In genomic region chr2:218400930-218401833, GRCh38 we compare ENCODE assay signal across 9 cellular contexts. TPM values are rescaled to one million over a fixed set of nuclear protein-coding genes. Genes with fewer than 3 reads are reported as not detected.
A peak's percentile ranks its signal among the peaks of the same experiment; 100 is the strongest.
DNase-seq lines count a peak whose midpoint lies in the region; ATAC-seq and TF ChIP-seq lines count a peak whose summit lies in the region.
"Had no signal": no experiment of that assay in that cellular context is flagged by ENCODE, and none has a peak within 500 bp of the region (broad histone marks: within the 10 kb centered on the region; RNA-seq: fewer than 3 reads in every experiment).

No MANE protein-coding gene starts in this region.

- H3K9me2 ChIP-seq in OCI-LY1 (ENCODE audit: low read depth, low read length): no peaks in the 10 kb centered on the region

- H3K27ac Mint-ChIP-seq in effector memory CD8-positive, alpha-beta T cell: peak overlapping the region; percentile 19 to 75
- H3K27ac Mint-ChIP-seq in natural killer cell: peak overlapping the region; percentile 98

- peaks cover 0 to 26% (median 20%) of the 10 kb centered on the region in 11 experiments; a peak in 15 of 22 replicates for H3K27me3 ChIP-seq in BLaER1 treated with 17β-estradiol and CSF1 and Interleukin-3, amounts not matched to agents 10 nM and 100 nM
- no peaks in the 10 kb centered on the region for H3K27me3 ChIP-seq in OCI-LY1 (ENCODE audit: insufficient read depth, low read length)

- H3K36me3 ChIP-seq in BLaER1 treated with 17β-estradiol and CSF1 and Interleukin-3, amounts not matched to agents 10 nM and 100 nM: peaks cover 33 to 47% (median 43%) of the 10 kb centered on the region in 11 experiments
- H3K36me3 ChIP-seq in OCI-LY1 (ENCODE audit: insufficient read depth, low read length): peaks cover 30% of the 10 kb centered on the region

- H4K20me1 ChIP-seq in BLaER1 treated with 17β-estradiol and CSF1 and Interleukin-3, amounts not matched to agents 10 nM and 100 nM: peaks cover 14 to 51% (median 33%) of the 10 kb centered on the region in 11 experiments; a peak in 14 of 22 replicates
- no peaks in the 10 kb centered on the region for H4K20me1 ChIP-seq in OCI-LY1 (ENCODE audit: insufficient read depth, low read length)

- TF ChIP-seq CTCF in OCI-LY1 (IDR thresholded peaks at IDR 0.05; ENCODE audit: low read length): no peak
- TF ChIP-seq CTCF in natural killer cell (IDR thresholded peaks at IDR 0.05): no peak

- H3K36me3 Mint-ChIP-seq in effector memory CD8-positive, alpha-beta T cell (ENCODE audit: insufficient read depth): peaks cover 73% of the 10 kb centered on the region
- no peaks in the 10 kb centered on the region for H3K36me3 Mint-ChIP-seq in natural killer cell

- H3K9me3 ChIP-seq in BLaER1 treated with 17β-estradiol and CSF1 and Interleukin-3, amounts not matched to agents 10 nM and 100 nM (replicated peaks in 1 of 11): no peaks in the 10 kb centered on the region
- H3K9me3 ChIP-seq in OCI-LY1 (ENCODE audit: low read length): no peaks in the 10 kb centered on the region

- intact Hi-C loops in natural killer cell (cut with micrococcal nuclease): no loop called here

- no peak overlapping the region for H2AFZ ChIP-seq in OCI-LY1 (ENCODE audit: low read length)

- peaks cover 56% of the 10 kb centered on the region in 2 donors for H3K4me1 Mint-ChIP-seq in effector memory CD8-positive, alpha-beta T cell (ENCODE audit: low read depth in 2 of 2)
- H3K4me1 Mint-ChIP-seq in natural killer cell: peaks cover 52 to 76% of the 10 kb centered on the region in 2 donors

- no peaks in the 10 kb centered on the region for H3K27me3 Mint-ChIP-seq in effector memory CD8-positive, alpha-beta T cell
- no peaks in the 10 kb centered on the region for H3K27me3 Mint-ChIP-seq in natural killer cell (ENCODE audit: low read depth in 2 of 2)

- no peak for ATAC-seq in effector memory CD8-positive, alpha-beta T cell (replicated peaks)
- ATAC-seq in natural killer cell (no peak), HG03457 (IDR thresholded peaks at IDR 0.05; ENCODE audit: unreplicated experiment) (no peak)

- peak overlapping the region; percentile 79 to 97 (median 93) for H3K4me3 ChIP-seq in BLaER1 treated with 17β-estradiol and CSF1 and Interleukin-3, amounts not matched to agents 10 nM and 100 nM
- peak overlapping the region; percentile 71 for H3K4me3 ChIP-seq in OCI-LY1 (ENCODE audit: low read depth, low read length, poor library complexity, severe bottlenecking)

- peak overlapping the region; percentile 90 to 100 (median 98) for H3K4me2 ChIP-seq in BLaER1 treated with 17β-estradiol and CSF1 and Interleukin-3, amounts not matched to agents 10 nM and 100 nM
- H3K4me2 ChIP-seq in OCI-LY1 (ENCODE audit: low read length): peak overlapping the region; percentile 80

- peaks cover 55 to 83% (median 77%) of the 10 kb centered on the region in 10 experiments for H3K4me1 ChIP-seq in BLaER1 treated with 17β-estradiol and CSF1 and Interleukin-3, amounts not matched to agents 10 nM and 100 nM
- H3K4me1 ChIP-seq in OCI-LY1 (ENCODE audit: insufficient read depth, low read length, severe bottlenecking): peaks cover 65% of the 10 kb centered on the region

- peak overlapping the region; percentile 94 to 100 (median 99) for H3K9ac ChIP-seq in BLaER1 treated with 17β-estradiol and CSF1 and Interleukin-3, amounts not matched to agents 10 nM and 100 nM
- H3K9ac ChIP-seq in OCI-LY1 (ENCODE audit: low read length): peak overlapping the region; percentile 79

- DNase-seq in effector memory CD8-positive, alpha-beta T cell: no peak
- no peak for DNase-seq in natural killer cell
- no peak for DNase-seq in NCI-H446 treated with DMSO at 0.1 percent for 48 hours (lab: John Stamatoyannopoulos, UW)
- no peak for DNase-seq in NCI-H2029 treated with DMSO at 0.1 percent for 48 hours (lab: John Stamatoyannopoulos, UW)
- DNase-seq in stimulated activated naive CD4-positive, alpha-beta T cell (lab: John Stamatoyannopoulos, UW): no peak

- no peaks in the 10 kb centered on the region for H3K9me3 Mint-ChIP-seq in effector memory CD8-positive, alpha-beta T cell
- H3K9me3 Mint-ChIP-seq in natural killer cell: no peaks in the 10 kb centered on the region

- H3K79me2 ChIP-seq in OCI-LY1 (ENCODE audit: insufficient read depth, low read length): no peaks in the 10 kb centered on the region

- peak overlapping the region; percentile 44 to 100 (median 99); a peak in 21 of 22 replicates for H3K27ac ChIP-seq in BLaER1 treated with 17β-estradiol and CSF1 and Interleukin-3, amounts not matched to agents 10 nM and 100 nM
- peak overlapping the region; percentile 31 for H3K27ac ChIP-seq in OCI-LY1 (ENCODE audit: low read depth, low read length, poor library complexity, severe bottlenecking)

- peak overlapping the region; percentile 92 to 98 for H3K4me3 Mint-ChIP-seq in effector memory CD8-positive, alpha-beta T cell
- peak overlapping the region; percentile 95 for H3K4me3 Mint-ChIP-seq in natural killer cell

- no peaks in the 10 kb centered on the region; the same call in 1 of the 2 replicates for H3F3A ChIP-seq in OCI-LY1 (ENCODE audit: insufficient read depth, low read length)

RNA-seq across cellular contexts. Expression of gene CTDSP1, which starts 1.5 kb away (rescaled TPM):
- total RNA-seq in natural killer cell: 100 to 1,000 TPM; 223 to 273 (median 228) TPM

RNA-seq across cellular contexts. Expression of gene VIL1, which starts 17.7 kb away (rescaled TPM):
- total RNA-seq in natural killer cell: 1 to 10 TPM; 1.5 to 1.8 (median 1.6) TPM
- total RNA-seq: lung microvascular endothelial cell had no signal

RNA-seq across cellular contexts. Expression of gene SLC11A1, which starts 19.1 kb away (rescaled TPM):
- 10 to 100 TPM; 17.9 to 53.5 (median 35.5) TPM for total RNA-seq in natural killer cell

RNA-seq across cellular contexts. Expression of gene CATIP, which starts 44.5 kb away (rescaled TPM):
- total RNA-seq in natural killer cell: under 1 TPM in 1 of 3 donors, not detected in 2; 0.26 TPM
- total RNA-seq: lung microvascular endothelial cell had no signal
